Comparison of ENCODE assay signal across 21 cellular contexts in the genomic region with DNA sequence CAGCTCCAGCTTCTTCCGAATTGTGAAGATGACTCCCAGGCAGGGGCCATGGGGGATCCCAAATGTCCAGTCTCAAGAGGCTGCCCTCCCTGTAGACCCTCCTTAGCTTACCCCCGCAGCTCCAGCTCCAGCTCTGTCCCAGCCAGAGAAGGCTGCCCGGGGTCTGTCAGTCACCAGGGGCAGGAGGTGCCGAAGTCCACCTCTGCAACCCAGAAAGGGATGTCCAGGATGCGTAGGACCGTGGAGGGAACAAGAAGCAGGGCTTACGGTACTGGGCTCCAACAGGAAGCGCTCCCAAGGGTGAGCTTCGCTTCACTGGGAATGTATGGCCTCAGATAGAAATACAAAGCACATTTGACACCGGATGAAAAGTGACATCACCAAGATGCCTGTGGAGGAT. TPM values are rescaled to one million over a fixed set of nuclear protein-coding genes. Genes with fewer than 3 reads are reported as not detected.
DNase-seq lines count a peak whose midpoint lies in the region; ATAC-seq and TF ChIP-seq lines count a peak whose summit lies in the region.
"Had no signal": no experiment of that assay in that cellular context is flagged by ENCODE, and none has a peak within 500 bp of the region (broad histone marks: within the 10 kb centered on the region; RNA-seq: fewer than 3 reads in every experiment).

No MANE protein-coding gene starts in this region.

- WGBS in aorta, 2 donors: 85% methylated on average over 10 of the region's 10 CpGs

- no peak overlapping the region for H3K4me2 ChIP-seq in osteoblast (ENCODE audit: insufficient read depth, low read length)

- intact Hi-C loops in natural killer cell (cut with micrococcal nuclease): no loop called here
- intact Hi-C loops in naive thymus-derived CD4-positive, alpha-beta T cell (cut with micrococcal nuclease): no loop called here
- intact Hi-C loops in aorta (cut with DNase I): no loop called here

- H4K20me1 ChIP-seq in osteoblast (ENCODE audit: insufficient read depth, low read length): peaks cover 72% of the 10 kb centered on the region

- peaks cover 35 to 48% of the 10 kb centered on the region in 2 donors for H3K4me1 Mint-ChIP-seq in natural killer cell
- H3K4me1 Mint-ChIP-seq in natural killer cell treated with Interleukin-12 subunit alpha and Interleukin-12 subunit beta and Interleukin-15 and Interleukin-18, amount 100 ng/mL, for 72 hours (ENCODE audit: low read depth in 2 of 2): peaks cover 48% of the 10 kb centered on the region in 2 donors
- peaks cover 40 to 71% (median 54%) of the 10 kb centered on the region in 7 donors for H3K4me1 Mint-ChIP-seq in naive thymus-derived CD4-positive, alpha-beta T cell

- ATAC-seq in natural killer cell: no peak
- ATAC-seq in natural killer cell treated with Interleukin-12 subunit alpha and Interleukin-12 subunit beta and Interleukin-15 and Interleukin-18, amount 100 ng/mL, for 72 hours: no peak
- ATAC-seq in naive thymus-derived CD4-positive, alpha-beta T cell: no peak
- ATAC-seq in aorta (ENCODE audit: low FRiP score): no peak
- ATAC-seq: gastrocnemius medialis had no signal

- DNase-seq in natural killer cell (no peak), aorta (peak; percentile 24 to 44), NCI-H128 (lab: John Stamatoyannopoulos, UW; ENCODE audit: unreplicated experiment) (no peak), osteoblast (ENCODE audit: insufficient read length, low spot score, missing footprints) (no peak), NCI-H345 treated with DMSO at 0.1 percent for 48 hours (lab: John Stamatoyannopoulos, UW; ENCODE audit: unreplicated experiment) (no peak)
- no peak for DNase-seq in natural killer cell treated with Interleukin-12 subunit alpha and Interleukin-12 subunit beta and Interleukin-15 and Interleukin-18, amount 100 ng/mL, for 72 hours (ENCODE audit: low spot score)
- no peak for DNase-seq in naive thymus-derived CD4-positive, alpha-beta T cell
- DNase-seq: activated B cell treated with CpG ODN at 0.5 μM for 24 hours; activated CD8-positive, alpha-beta memory T cell treated with anti-CD3 and anti-CD28 coated beads for 24 hours; COR-L47; erythroblast; gastrocnemius medialis; kidney; NCI-H1092 treated with DMSO at 0.1 percent for 48 hours; NCI-H2081 treated with DMSO at 0.1 percent for 48 hours; NCI-H510A had no signal

- no peaks in the 10 kb centered on the region for H3K9me3 Mint-ChIP-seq in natural killer cell
- H3K9me3 Mint-ChIP-seq in natural killer cell treated with Interleukin-12 subunit alpha and Interleukin-12 subunit beta and Interleukin-15 and Interleukin-18, amount 100 ng/mL, for 72 hours: no peaks in the 10 kb centered on the region
- peaks cover 0 to 2% (median 0%) of the 10 kb centered on the region in 11 donors for H3K9me3 Mint-ChIP-seq in naive thymus-derived CD4-positive, alpha-beta T cell
- H3K9me3 Mint-ChIP-seq: activated B cell treated with CpG ODN at 0.5 μM for 24 hours; activated T-helper 2 cell treated with anti-CD3 and anti-CD28 coated beads, Interferon-gamma antibody, Interleukin-2, Interleukin-4, amounts not matched to agents 10 μg/mL and 5 μg/mL and 100 μg/mL, durations not matched to agents 14 hours and 24 hours and 36 hours had no signal

- H3K4me1 ChIP-seq in naive thymus-derived CD4-positive, alpha-beta T cell (ENCODE audit: control insufficient read depth in 2 of 2, insufficient read depth in 2 of 2, low read length in 2 of 2): peaks cover 14 to 21% of the 10 kb centered on the region in 2 donors
- H3K4me1 ChIP-seq in aorta (ENCODE audit: control insufficient read depth in 1 of 2, insufficient read depth in 2 of 2, low read length in 2 of 2) (no peaks in the 10 kb centered on the region), osteoblast (ENCODE audit: insufficient read depth, low read length) (peaks cover 11% of the 10 kb centered on the region)

- H3K27ac Mint-ChIP-seq in natural killer cell: peak overlapping the region; percentile 5 to 63
- H3K27ac Mint-ChIP-seq in natural killer cell treated with Interleukin-12 subunit alpha and Interleukin-12 subunit beta and Interleukin-15 and Interleukin-18, amount 100 ng/mL, for 72 hours: peak overlapping the region in 1 of 2 donors; percentile 47
- H3K27ac Mint-ChIP-seq in naive thymus-derived CD4-positive, alpha-beta T cell: peak overlapping the region in 3 of 9 donors; percentile 15 to 59 (median 22)
- H3K27ac Mint-ChIP-seq: activated B cell treated with CpG ODN at 0.5 μM for 24 hours had no signal

- H3K79me2 ChIP-seq in osteoblast (ENCODE audit: insufficient read depth, low read length): peaks cover 97% of the 10 kb centered on the region

- H3K27me3 Mint-ChIP-seq in natural killer cell (ENCODE audit: low read depth in 2 of 2): no peaks in the 10 kb centered on the region
- H3K27me3 Mint-ChIP-seq in natural killer cell treated with Interleukin-12 subunit alpha and Interleukin-12 subunit beta and Interleukin-15 and Interleukin-18, amount 100 ng/mL, for 72 hours: no peaks in the 10 kb centered on the region
- H3K27me3 Mint-ChIP-seq in naive thymus-derived CD4-positive, alpha-beta T cell: no peaks in the 10 kb centered on the region
- H3K27me3 Mint-ChIP-seq: activated B cell treated with CpG ODN at 0.5 μM for 24 hours had no signal

- H3K27me3 ChIP-seq in naive thymus-derived CD4-positive, alpha-beta T cell (ENCODE audit: control insufficient read depth in 2 of 2, insufficient read depth in 2 of 2, low read length in 2 of 2): no peaks in the 10 kb centered on the region
- H3K27me3 ChIP-seq in aorta (ENCODE audit: control insufficient read depth in 1 of 2, insufficient read depth in 2 of 2, low read length in 1 of 2): no peaks in the 10 kb centered on the region
- no peaks in the 10 kb centered on the region for H3K27me3 ChIP-seq in osteoblast (ENCODE audit: insufficient read depth, low read length)
- H3K27me3 ChIP-seq: cardiac muscle cell, gastrocnemius medialis had no signal

- no peaks in the 10 kb centered on the region for H3K9me3 ChIP-seq in naive thymus-derived CD4-positive, alpha-beta T cell (ENCODE audit: control insufficient read depth in 2 of 3, low read length in 3 of 3)
- H3K9me3 ChIP-seq in aorta (ENCODE audit: control insufficient read depth, low read length): no peaks in the 10 kb centered on the region
- no peaks in the 10 kb centered on the region for H3K9me3 ChIP-seq in osteoblast (ENCODE audit: low read depth, low read length)
- H3K9me3 ChIP-seq: gastrocnemius medialis, HAP-1 had no signal

- H2AFZ ChIP-seq in osteoblast (ENCODE audit: low read length): no peak overlapping the region
- H2AFZ ChIP-seq: parathyroid adenoma had no signal

- H3K4me3 ChIP-seq in naive thymus-derived CD4-positive, alpha-beta T cell (ENCODE audit: low read length): no peak overlapping the region
- H3K4me3 ChIP-seq in aorta (ENCODE audit: low read length in 2 of 2) (no peak overlapping the region), osteoblast (ENCODE audit: insufficient read depth, low read length) (no peak overlapping the region)
- H3K4me3 ChIP-seq: cardiac muscle cell, gastrocnemius medialis, HAP-1 had no signal

- CTCF ChIA-PET in naive thymus-derived CD4-positive, alpha-beta T cell (lab: Charles Lee): interaction anchor here (0.6 kb wide), 1 partner anchor 49 kb away, joined by 3 read pairs; no protein-coding TSS in a partner anchor

- peaks cover 0 to 22% (median 0%) of the 10 kb centered on the region in 3 experiments for H3K36me3 ChIP-seq in naive thymus-derived CD4-positive, alpha-beta T cell (ENCODE audit: control insufficient read depth in 2 of 3, insufficient read depth in 3 of 3, low read length in 3 of 3)
- H3K36me3 ChIP-seq in aorta (ENCODE audit: control insufficient read depth in 1 of 2, insufficient read depth in 2 of 2, low read length in 1 of 2) (peaks cover 0 to 3% of the 10 kb centered on the region in 2 donors), osteoblast (ENCODE audit: insufficient read depth, low read length) (peaks cover 19% of the 10 kb centered on the region)
- H3K36me3 ChIP-seq: cardiac muscle cell, gastrocnemius medialis had no signal

- H3K4me3 Mint-ChIP-seq in natural killer cell: no peak overlapping the region
- H3K4me3 Mint-ChIP-seq in natural killer cell treated with Interleukin-12 subunit alpha and Interleukin-12 subunit beta and Interleukin-15 and Interleukin-18, amount 100 ng/mL, for 72 hours: no peak overlapping the region
- no peak overlapping the region for H3K4me3 Mint-ChIP-seq in naive thymus-derived CD4-positive, alpha-beta T cell
- H3K4me3 Mint-ChIP-seq: activated B cell treated with CpG ODN at 0.5 μM for 24 hours had no signal

- no peaks in the 10 kb centered on the region for H3K36me3 Mint-ChIP-seq in natural killer cell
- no peaks in the 10 kb centered on the region for H3K36me3 Mint-ChIP-seq in natural killer cell treated with Interleukin-12 subunit alpha and Interleukin-12 subunit beta and Interleukin-15 and Interleukin-18, amount 100 ng/mL, for 72 hours
- H3K36me3 Mint-ChIP-seq in naive thymus-derived CD4-positive, alpha-beta T cell: peaks cover 0 to 5% (median 3%) of the 10 kb centered on the region in 5 donors

- H3K27ac ChIP-seq in angular gyrus (ENCODE audit: low read depth, low read length) (peak overlapping the region; percentile 57), aorta (ENCODE audit: low read depth in 1 of 2, low read length in 2 of 2) (no peak overlapping the region), osteoblast (ENCODE audit: low read depth, low read length) (no peak overlapping the region)
- H3K27ac ChIP-seq in naive thymus-derived CD4-positive, alpha-beta T cell (ENCODE audit: low read depth, low read length): peak overlapping the region; percentile 19
- H3K27ac ChIP-seq: cardiac muscle cell, gastrocnemius medialis had no signal

- TF ChIP-seq CTCF in natural killer cell (IDR thresholded peaks at IDR 0.05) (no peak), osteoblast (IDR thresholded peaks at IDR 0.05; ENCODE audit: extremely low read depth, low read depth, low read length) (no peak)

- POLR2A ChIA-PET in naive thymus-derived CD4-positive, alpha-beta T cell (lab: Charles Lee): no interaction called here

RNA-seq across cellular contexts. Expression of a gene that starts 6.0 kb away (rescaled TPM):
- total RNA-seq in natural killer cell (1 to 10 TPM; 4.9 to 9.2 (median 6.7) TPM), aorta (10 to 100 TPM in 1 of 2 donors, 1 to 10 TPM in 1; 7.6 to 12.1 TPM), osteoblast (7.7 and 9.4 TPM in 2 replicates)
- total RNA-seq in natural killer cell treated with Interleukin-12 subunit alpha and Interleukin-12 subunit beta and Interleukin-15 and Interleukin-18, amount 100 ng/mL, for 72 hours: 10 to 100 TPM; 11.8 to 21.9 TPM
- 10 to 100 TPM in 1 of 5 experiments, 1 to 10 TPM in 4; 5.9 to 12.8 (median 7.4) TPM for total RNA-seq in naive thymus-derived CD4-positive, alpha-beta T cell
- polyA plus RNA-seq in naive thymus-derived CD4-positive, alpha-beta T cell: 1 to 10 TPM; 2.8 to 9.8 TPM
- polyA plus RNA-seq in aorta: 1 to 10 TPM; 2.5 to 6.0 TPM

Comparison
In these comparisons a context has a peak if more than half of its experiments do, and no peak if none do; other contexts are left out.
1. DNase-seq: peak in aorta (2 of 2); none in natural killer cell (single experiment), natural killer cell treated with Interleukin-12 subunit alpha and Interleukin-12 subunit beta and Interleukin-15 and Interleukin-18, amount 100 ng/mL, for 72 hours (single experiment), naive thymus-derived CD4-positive, alpha-beta T cell (0 of 9), NCI-H128 (single experiment), osteoblast (single experiment) and NCI-H345 treated with DMSO at 0.1 percent for 48 hours (single experiment).
2. H3K27ac ChIP-seq: peak in angular gyrus (single experiment) and naive thymus-derived CD4-positive, alpha-beta T cell (single experiment); none in aorta (0 of 2) and osteoblast (single experiment).